In genomic region chr4:153296424-153296823, GRCh38 we compare ENCODE assay signal across 16 cellular contexts. TPM values are rescaled to one million over a fixed set of nuclear protein-coding genes. Genes with fewer than 3 reads are reported as not detected.
A peak's percentile ranks its signal among the peaks of the same experiment; 100 is the strongest.
DNase-seq lines count a peak whose midpoint lies in the region; ATAC-seq and TF ChIP-seq lines count a peak whose summit lies in the region.
"Had no signal": no experiment of that assay in that cellular context is flagged by ENCODE, and none has a peak within 500 bp of the region (broad histone marks: within the 10 kb centered on the region; RNA-seq: fewer than 3 reads in every experiment).

No MANE protein-coding gene starts in this region.

- ATAC-seq in GM21447 (IDR thresholded peaks at IDR 0.05; ENCODE audit: unreplicated experiment) (no peak), GM18873 (IDR thresholded peaks at IDR 0.05; ENCODE audit: low FRiP score, unreplicated experiment) (no peak)
- ATAC-seq: HCT116; stimulated activated memory B cell treated with anti-CD40 and anti-IgM and Interleukin-4, amounts not matched to agents 10 μg/mL and 1 μg/mL and 100 μg/mL, for 72 hours had no signal

- H3K27me3 Mint-ChIP-seq in HFFc6 (ENCODE audit: insufficient read depth): no peaks in the 10 kb centered on the region
- peaks cover 4% of the 10 kb centered on the region for H3K27me3 Mint-ChIP-seq in nephron progenitor cell (ENCODE audit: low read depth, poor library complexity)
- H3K27me3 Mint-ChIP-seq: stimulated activated memory B cell treated with anti-CD40 and anti-IgM and Interleukin-4, amounts not matched to agents 10 μg/mL and 1 μg/mL and 100 μg/mL, for 72 hours had no signal

- CTCF ChIA-PET in A673 (lab: Charles Lee): no interaction called here

- peak overlapping the region; percentile 61 for H3K4me3 Mint-ChIP-seq in HFFc6
- no peak overlapping the region for H3K4me3 Mint-ChIP-seq in nephron progenitor cell
- H3K4me3 Mint-ChIP-seq: activated T-helper 1 cell treated with anti-CD3 and anti-CD28 coated beads, Interleukin-12 subunit alpha, Interleukin-12 subunit beta, Interleukin-2, Interleukin-4 antibody, amounts not matched to agents 30 ng/mL and 10 ng/mL and 1 ng/mL, durations not matched to agents 14 hours and 24 hours and 36 hours; stimulated activated memory B cell treated with anti-CD40 and anti-IgM and Interleukin-4, amounts not matched to agents 10 μg/mL and 1 μg/mL and 100 μg/mL, for 72 hours had no signal

- H3K36me3 ChIP-seq in A673 (ENCODE audit: insufficient read depth, low read length, poor library complexity, severe bottlenecking) (peaks cover 61% of the 10 kb centered on the region), esophagus (ENCODE audit: control insufficient read depth in 2 of 2, insufficient read depth in 2 of 2, low read length in 1 of 2) (peaks cover 0 to 3% of the 10 kb centered on the region in 2 donors), ascending aorta (peaks cover 9 to 36% of the 10 kb centered on the region in 2 donors), HAP-1 (replicated peaks) (peaks cover 28% of the 10 kb centered on the region)

- POLR2A ChIA-PET in A673 (lab: Charles Lee; ENCODE audit: low non-redundant PET): no interaction called here

- H3K27ac Mint-ChIP-seq in HFFc6 (peak overlapping the region; percentile 42), nephron progenitor cell (peak overlapping the region; percentile 93)
- H3K27ac Mint-ChIP-seq: activated T-helper 1 cell treated with anti-CD3 and anti-CD28 coated beads, Interleukin-12 subunit alpha, Interleukin-12 subunit beta, Interleukin-2, Interleukin-4 antibody, amounts not matched to agents 30 ng/mL and 10 ng/mL and 1 ng/mL, durations not matched to agents 14 hours and 24 hours and 36 hours; stimulated activated memory B cell treated with anti-CD40 and anti-IgM and Interleukin-4, amounts not matched to agents 10 μg/mL and 1 μg/mL and 100 μg/mL, for 72 hours had no signal

- TF ChIP-seq CTCF in A673 (conservative IDR thresholded peaks at IDR 0.05; ENCODE audit: low read depth, low read length): no peak
- no peak for TF ChIP-seq CTCF in HFFc6 (IDR thresholded peaks at IDR 0.05)
- TF ChIP-seq CTCF in nephron progenitor cell (IDR thresholded peaks at IDR 0.05): no peak
- no peak for TF ChIP-seq CTCF in ascending aorta (IDR thresholded peaks at IDR 0.05)

- H3K4me3 ChIP-seq in A673 (ENCODE audit: low read depth, low read length, poor library complexity, severe bottlenecking): no peak overlapping the region
- H3K4me3 ChIP-seq in esophagus (ENCODE audit: low read depth in 1 of 2, low read length in 2 of 2): peak overlapping the region; percentile 34 to 43
- H3K4me3 ChIP-seq in ascending aorta: no peak overlapping the region
- H3K4me3 ChIP-seq in HAP-1: no peak overlapping the region
- H3K4me3 ChIP-seq: heart right ventricle had no signal

- H3K4me1 Mint-ChIP-seq in HFFc6 (ENCODE audit: low read depth) (peaks cover 46% of the 10 kb centered on the region), nephron progenitor cell (peaks cover 25% of the 10 kb centered on the region)
- H3K4me1 Mint-ChIP-seq: stimulated activated memory B cell treated with anti-CD40 and anti-IgM and Interleukin-4, amounts not matched to agents 10 μg/mL and 1 μg/mL and 100 μg/mL, for 72 hours had no signal

- DNase-seq in A673 (ENCODE audit: low spot score) (peak; percentile 19), HFFc6 (peak; percentile 61), nephron progenitor cell (peak; percentile 9), ascending aorta (ENCODE audit: low spot score in 2 of 2) (no peak), HAP-1 (ENCODE audit: low spot score in 2 of 2) (no peak)
- DNase-seq: central memory CD4-positive, alpha-beta T cell; heart right ventricle; midbrain; NCI-H2171 had no signal

- H3K4me1 ChIP-seq in A673 (ENCODE audit: insufficient read depth, low read length, poor library complexity, severe bottlenecking): peaks cover 8% of the 10 kb centered on the region
- peaks cover 0 to 8% of the 10 kb centered on the region in 2 donors for H3K4me1 ChIP-seq in esophagus (ENCODE audit: control insufficient read depth in 2 of 2, insufficient read depth in 2 of 2, low read length in 1 of 2)
- peaks cover 0 to 16% of the 10 kb centered on the region in 2 donors for H3K4me1 ChIP-seq in ascending aorta
- no peaks in the 10 kb centered on the region for H3K4me1 ChIP-seq in HAP-1

- in situ Hi-C loops in HAP-1 (cut with MboI; ENCODE audit: low sequenced_read_pairs): no loop called here

- H3K27me3 ChIP-seq in A673 (replicated peaks; ENCODE audit: insufficient read depth, low read depth, low read length, poor library complexity): no peaks in the 10 kb centered on the region
- no peaks in the 10 kb centered on the region for H3K27me3 ChIP-seq in esophagus (ENCODE audit: control insufficient read depth in 1 of 2, insufficient read depth in 2 of 2, low read length in 2 of 2)
- H3K27me3 ChIP-seq in ascending aorta: no peaks in the 10 kb centered on the region
- H3K27me3 ChIP-seq in HAP-1 (ENCODE audit: low read depth): no peaks in the 10 kb centered on the region
- H3K27me3 ChIP-seq: heart right ventricle had no signal

- peaks cover 13% of the 10 kb centered on the region for H3K9me3 Mint-ChIP-seq in HFFc6
- peaks cover 35% of the 10 kb centered on the region for H3K9me3 Mint-ChIP-seq in nephron progenitor cell

- H3K9me3 ChIP-seq in A673 (ENCODE audit: low read depth, low read length, poor library complexity, severe bottlenecking): peaks cover 20% of the 10 kb centered on the region
- peaks cover 2 to 5% of the 10 kb centered on the region in 2 donors for H3K9me3 ChIP-seq in esophagus (ENCODE audit: control insufficient read depth in 2 of 2, insufficient read depth in 1 of 2, low read depth in 1 of 2, low read length in 1 of 2)
- peaks cover 0 to 8% of the 10 kb centered on the region in 2 donors for H3K9me3 ChIP-seq in ascending aorta
- H3K9me3 ChIP-seq in HAP-1: peaks cover 3% of the 10 kb centered on the region; the same call in 1 of the 2 replicates

- H3K36me3 Mint-ChIP-seq in HFFc6 (ENCODE audit: low read depth): peaks cover 45% of the 10 kb centered on the region
- H3K36me3 Mint-ChIP-seq in nephron progenitor cell (ENCODE audit: low read depth): peaks cover 94% of the 10 kb centered on the region

- no TSS peak for BruUV-seq in A673 (replicated peaks; lab: Mats Ljungman, UMichigan)

- intact Hi-C loops in A673 (cut with micrococcal nuclease; ENCODE audit: unreplicated experiment) (no loop called here), ascending aorta (cut with DNase I) (no loop called here)

- H3K27ac ChIP-seq in A673 (ENCODE audit: low read depth, low read length, poor library complexity, severe bottlenecking) (no peak overlapping the region), esophagus (ENCODE audit: low read depth in 2 of 2, low read length in 1 of 2) (peak overlapping the region; percentile 51 to 79), ascending aorta (no peak overlapping the region)
- H3K27ac ChIP-seq: C4-2B, heart right ventricle had no signal

- 24 to 32% methylated on average over 4 of the region's 4 CpGs for WGBS in esophagus, 2 donors

RNA-seq across cellular contexts. Expression of gene MND1, which starts 48.1 kb away (rescaled TPM):
- total RNA-seq in A673 (2021): 43.7 and 46.8 TPM in 2 replicates
- 1 to 10 TPM; 4.1 to 9.2 (median 7.3) TPM for total RNA-seq in HFFc6 (2021; fragmentation: NEBNext Ultra II Directional; extraction: Animal tissue kit (Norgen Biotek cat#: 25700))
- polyA plus RNA-seq in esophagus: 1 to 10 TPM; 3.4 to 4.6 TPM
- not detected for total RNA-seq in ascending aorta

Comparison
In these comparisons a context has a peak if more than half of its experiments do, and no peak if none do; other contexts are left out.
1. DNase-seq: peak in A673 (single experiment), HFFc6 (single experiment) and nephron progenitor cell (single experiment); none in ascending aorta (0 of 2) and HAP-1 (0 of 2).
2. H3K27ac ChIP-seq: peak in esophagus (2 of 2); none in A673 (single experiment) and ascending aorta (0 of 2).
3. H3K4me3 ChIP-seq: peak in esophagus (2 of 2); none in A673 (single experiment), ascending aorta (0 of 2) and HAP-1 (single experiment).